1 cellular context compared by ENCODE assay signal in genomic region chr12:14843425-14843887, GRCh38.
TF ChIP-seq lines count a peak whose summit lies in the region.

TSS of gene ART4 (minus strand) at chr12:14843526. CDS start at chr12:14843113, 413 bp downstream.

TF ChIP-seq in HepG2, 621 proteins besides CTCF, POLR2A, EP300 and RAD21 (continued from another document and continues in another):
- no peak for TF ChIP-seq ZNF407 (CRISPR knock-in tag; IDR thresholded peaks at IDR 0.05; ENCODE audit: not compliant biosample characterization)
- peak; percentile 46; the same call in 1 of the 2 replicates for TF ChIP-seq UBTF (CRISPR knock-in tag; IDR thresholded peaks at IDR 0.05)
- TF ChIP-seq ZNF556 (CRISPR knock-in tag; IDR thresholded peaks at IDR 0.05; ENCODE audit: borderline replicate concordance), result peak; percentile 66; the same call in 1 of the 2 replicates
- peak; percentile 38; the same call in 1 of the 2 replicates for TF ChIP-seq ARID4A (CRISPR knock-in tag; IDR thresholded peaks at IDR 0.05; ENCODE audit: borderline replicate concordance)
- no peak for TF ChIP-seq NRL (CRISPR knock-in tag; IDR thresholded peaks at IDR 0.05; ENCODE audit: borderline replicate concordance)
- no peak for TF ChIP-seq DNMT3B (CRISPR knock-in tag; conservative IDR thresholded peaks at IDR 0.05)
- no peak for TF ChIP-seq ZFP37 (CRISPR knock-in tag; IDR thresholded peaks at IDR 0.05; ENCODE audit: borderline replicate concordance)
- no peak for TF ChIP-seq NAIF1 (CRISPR knock-in tag; IDR thresholded peaks at IDR 0.05; ENCODE audit: borderline replicate concordance)
- peak; percentile 73 for TF ChIP-seq MIER2 (CRISPR knock-in tag; IDR thresholded peaks at IDR 0.05)
- TF ChIP-seq HNRNPK (IDR thresholded peaks at IDR 0.05; ENCODE audit: low read depth, low read length, poor library complexity, severe bottlenecking), result no peak
- TF ChIP-seq NKX3-1 (CRISPR knock-in tag; IDR thresholded peaks at IDR 0.05), result no peak
- no peak for TF ChIP-seq ETS1 (CRISPR knock-in tag; IDR thresholded peaks at IDR 0.05)
- TF ChIP-seq FOXK2 (IDR thresholded peaks at IDR 0.05), result no peak
- no peak for TF ChIP-seq MZF1 (CRISPR knock-in tag; IDR thresholded peaks at IDR 0.05; ENCODE audit: borderline replicate concordance)
- TF ChIP-seq SPEN (CRISPR knock-in tag; IDR thresholded peaks at IDR 0.05; ENCODE audit: low read depth), result peak; percentile 61; the same call in 1 of the 2 replicates
- TF ChIP-seq ZNF747 (CRISPR knock-in tag; IDR thresholded peaks at IDR 0.05; ENCODE audit: borderline replicate concordance), result no peak
- TF ChIP-seq THAP11 (CRISPR knock-in tag; IDR thresholded peaks at IDR 0.05), result peak; percentile 15; the same call in 1 of the 2 replicates
- no peak for TF ChIP-seq HINFP (CRISPR knock-in tag; IDR thresholded peaks at IDR 0.05; ENCODE audit: low read depth)
- TF ChIP-seq JDP2 (CRISPR knock-in tag; IDR thresholded peaks at IDR 0.05; ENCODE audit: borderline replicate concordance), result no peak
- TF ChIP-seq ZGPAT (CRISPR knock-in tag; IDR thresholded peaks at IDR 0.05), result peak; percentile 43; the same call in 1 of the 2 replicates
- no peak for TF ChIP-seq SMYD3 (CRISPR knock-in tag; IDR thresholded peaks at IDR 0.05)
- TF ChIP-seq RNF2 (conservative IDR thresholded peaks at IDR 0.05; ENCODE audit: low read depth), result no peak
- TF ChIP-seq SRSF9 (IDR thresholded peaks at IDR 0.05; ENCODE audit: borderline replicate concordance, insufficient read depth, low read depth, low read length, poor library complexity, severe bottlenecking), result no peak
- peak; percentile 46 for TF ChIP-seq XRCC5 (optimal IDR thresholded peaks at IDR 0.05; ENCODE audit: low read length)
- peak; percentile 56; the same call in 1 of the 2 replicates for TF ChIP-seq SOX13 (IDR thresholded peaks at IDR 0.05)
- peak in 1 of 2 experiments; percentile 79; a peak in 2 of 4 replicates for TF ChIP-seq SOX13 (CRISPR knock-in tag; conservative IDR thresholded peaks at IDR 0.05 in 1 of 2, IDR thresholded peaks at IDR 0.05 in 1 of 2)
- no peak for TF ChIP-seq CBX1 (IDR thresholded peaks at IDR 0.05; ENCODE audit: low read depth)
- peak; percentile 63 for TF ChIP-seq ELF3 (CRISPR knock-in tag; IDR thresholded peaks at IDR 0.05)
- no peak for TF ChIP-seq ZNF672 (CRISPR knock-in tag; IDR thresholded peaks at IDR 0.05)
- TF ChIP-seq DMAP1 (CRISPR knock-in tag; IDR thresholded peaks at IDR 0.05), result 0 out of 2 replicates have a peak, but pooled peaks have one; percentile 1
- no peak for TF ChIP-seq RNF219 (CRISPR knock-in tag; IDR thresholded peaks at IDR 0.05)
- TF ChIP-seq IRF2 (CRISPR knock-in tag; IDR thresholded peaks at IDR 0.05), result peak; percentile 34; the same call in 1 of the 2 replicates
- peak; percentile 83 for TF ChIP-seq GATA4 (IDR thresholded peaks at IDR 0.05; ENCODE audit: borderline replicate concordance, low read depth)
- TF ChIP-seq ZNF598 (CRISPR knock-in tag; IDR thresholded peaks at IDR 0.05; ENCODE audit: borderline replicate concordance), result no peak
- peak; percentile 51 for TF ChIP-seq NFYC (CRISPR knock-in tag; IDR thresholded peaks at IDR 0.05)
- peak; percentile 80 for TF ChIP-seq ZFX (CRISPR knock-in tag; IDR thresholded peaks at IDR 0.05; ENCODE audit: low read depth)
